ENCODE assay signal across 8 cellular contexts in genomic region chr16:67806428-67807147, GRCh38. TPM values are rescaled to one million over a fixed set of nuclear protein-coding genes. Genes with fewer than 3 reads are reported as not detected.
DNase-seq lines count a peak whose midpoint lies in the region; ATAC-seq and TF ChIP-seq lines count a peak whose summit lies in the region.

TSS of gene RANBP10 (minus strand) at chr16:67806560. CDS start at chr16:67806536, 24 bp downstream.
TSS of gene TSNAXIP1 (plus strand) at chr16:67806889. CDS start at chr16:67807150, 261 bp downstream.

- intact Hi-C loops in IMR-90 (cut with micrococcal nuclease) (loop anchor here (5.0 to 10.0 kb wide), 3 partner anchors 89 to 282 kb away; partner anchors contain the start of genes GFOD2 and RIPOR1), OCI-LY7 (cut with micrococcal nuclease; ENCODE audit: unreplicated experiment) (loop anchor here (10.0 kb wide), 1 partner anchor 262 kb away; no protein-coding TSS in a partner anchor)

- peaks cover 9% of the 10 kb centered on the region; the same call in 1 of the 2 replicates for H4K20me1 ChIP-seq in IMR-90 (ENCODE audit: insufficient read depth, low read length)
- no peaks in the 10 kb centered on the region for H4K20me1 ChIP-seq in OCI-LY7 (ENCODE audit: insufficient read depth, low read length)

- no peak for TF ChIP-seq CTCF in IMR-90 (conservative IDR thresholded peaks at IDR 0.05; ENCODE audit: low read depth, low read length)
- TF ChIP-seq CTCF in OCI-LY7 (conservative IDR thresholded peaks at IDR 0.05; ENCODE audit: low read length), result no peak
- no peak for TF ChIP-seq CTCF in epithelial cell of esophagus (IDR thresholded peaks at IDR 0.05; ENCODE audit: insufficient read depth, low read depth, low read length, missing control alignments)

- TF ChIP-seq POLR2A in IMR-90 (IDR thresholded peaks at IDR 0.05; ENCODE audit: low read depth, low read length), result peak; percentile 82

- in situ Hi-C loops in IMR-90 (cut with MboI; ENCODE audit: low sequenced_read_pairs), result no loop called here

- WGBS in IMR-90 (ENCODE audit: extremely low coverage in 2 of 2, insufficient read length in 1 of 2), 2 experiments, result 0% methylated on average over 14 of the region's 54 CpGs; no CpG with 5 or more reads in 1 of the 2 experiments

- H3K36me3 ChIP-seq in IMR-90 (ENCODE audit: control insufficient read depth, insufficient read depth, low read length) (peaks cover 6% of the 10 kb centered on the region), OCI-LY7 (ENCODE audit: insufficient read depth, low read length) (peaks cover 29% of the 10 kb centered on the region)

- H2BK15ac ChIP-seq in IMR-90 (ENCODE audit: low read depth, low read length), result peak within 1 kb of the TSS; percentile 80; the same call in 1 of the 3 replicates

- no peak within 1 kb of the TSS for H3K18ac ChIP-seq in IMR-90 (ENCODE audit: low read depth, low read length)

- CTCF ChIA-PET in IMR-90 (lab: Yijun Ruan, JAX) (interaction anchor here (0.6 to 1.8 kb wide), 2 partner anchors 10 to 306 kb away, joined by 3 to 19 read pairs; no protein-coding TSS in a partner anchor), OCI-LY7 (lab: Charles Lee; ENCODE audit: unreplicated experiment) (no interaction called here)

- DNase-seq in DMS114 treated with DMSO at 0.1 percent for 48 hours (lab: John Stamatoyannopoulos, UW; ENCODE audit: unreplicated experiment) (peak; percentile 99), IMR-90 (peak; percentile 99), OCI-LY7 (ENCODE audit: low spot score) (peak; percentile 99), activated T-cell treated with anti-CD3 and anti-CD28 coated beads for 4 hours (peak; percentile 91), epithelial cell of esophagus (ENCODE audit: low read depth) (peak; percentile 100), middle frontal gyrus (ENCODE audit: extremely low spot score, low spot score) (peak; percentile 97)
- peak; percentile 85 to 91 for DNase-seq in stimulated activated CD8-positive, alpha-beta memory T cell treated with anti-CD3 and anti-CD28 coated beads, Interleukin-2, amount 100 ng/mL, for 1 hour (ENCODE audit: low read depth in 2 of 2)

- no peak within 1 kb of the TSS for H4K5ac ChIP-seq in IMR-90 (ENCODE audit: low read depth, low read length)

- H3K27ac ChIP-seq in IMR-90 (ENCODE audit: insufficient read depth, low read length), result peak within 1 kb of the TSS; percentile 59
- peak within 1 kb of the TSS; percentile 36 for H3K27ac ChIP-seq in OCI-LY7 (ENCODE audit: low read depth, low read length, poor library complexity, severe bottlenecking)

- H4K91ac ChIP-seq in IMR-90 (ENCODE audit: insufficient read depth, low read depth, low read length), result peak within 1 kb of the TSS; percentile 72

- H3K4me2 ChIP-seq in IMR-90 (ENCODE audit: low read depth, low read length) (peak within 1 kb of the TSS; percentile 98), OCI-LY7 (ENCODE audit: low read length) (peak within 1 kb of the TSS; percentile 84)

- H4K8ac ChIP-seq in IMR-90 (ENCODE audit: low read depth in 2 of 2, low read length in 2 of 2), result peak within 1 kb of the TSS; percentile 24 to 82; a peak in 2 of 4 replicates

- peaks cover 39% of the 10 kb centered on the region for H3K79me2 ChIP-seq in OCI-LY7 (ENCODE audit: insufficient read depth, low read depth, low read length)

- no peaks in the 10 kb centered on the region for H3K9me2 ChIP-seq in OCI-LY7 (ENCODE audit: insufficient read depth, low read length)

- no peaks in the 10 kb centered on the region for H3K9me3 ChIP-seq in IMR-90 (ENCODE audit: control insufficient read depth, insufficient read depth, low read length)
- H3K9me3 ChIP-seq in OCI-LY7 (ENCODE audit: low read length), result no peaks in the 10 kb centered on the region

- H3K56ac ChIP-seq in IMR-90 (ENCODE audit: extremely low read depth, insufficient read depth, low read length), result peak within 1 kb of the TSS; percentile 22

- peak within 1 kb of the TSS; percentile 99 for H2AK9ac ChIP-seq in IMR-90 (replicated peaks; ENCODE audit: low read depth, low read length, poor library complexity)

- H2BK20ac ChIP-seq in IMR-90 (ENCODE audit: low read depth, low read length), result no peak within 1 kb of the TSS; the same call in 1 of the 2 replicates

- peak within 1 kb of the TSS; percentile 87 for H2AK5ac ChIP-seq in IMR-90 (ENCODE audit: low read depth, low read length)

- dilution Hi-C loops in IMR-90 (cut with HindIII; ENCODE audit: low sequenced_read_pairs, unreplicated experiment), result no loop called here

- H3K4me1 ChIP-seq in IMR-90 (ENCODE audit: control insufficient read depth, insufficient read depth, low read length) (peaks cover 6% of the 10 kb centered on the region), OCI-LY7 (ENCODE audit: insufficient read depth, low read length, poor library complexity, severe bottlenecking) (peaks cover 43% of the 10 kb centered on the region)

- H3K9me1 ChIP-seq in IMR-90 (ENCODE audit: insufficient read depth, low read length), result peaks cover 10% of the 10 kb centered on the region

- peak within 1 kb of the TSS; percentile 76 for H3K14ac ChIP-seq in IMR-90 (replicated peaks; ENCODE audit: low read depth, low read length)

- TF ChIP-seq RAD21 in IMR-90 (IDR thresholded peaks at IDR 0.05; ENCODE audit: low read length), result no peak

- peak within 1 kb of the TSS; percentile 96 for H2AFZ ChIP-seq in IMR-90 (replicated peaks; ENCODE audit: low read length, poor library complexity)
- H2AFZ ChIP-seq in OCI-LY7 (ENCODE audit: low read length), result peak within 1 kb of the TSS; percentile 61

- POLR2A ChIA-PET in IMR-90 (lab: Charles Lee; ENCODE audit: unreplicated experiment) (interaction anchor here (0.6 to 0.8 kb wide), 2 partner anchors 59 to 134 kb away, joined by 3 to 4 read pairs; no protein-coding TSS in a partner anchor), OCI-LY7 (lab: Charles Lee) (interaction anchor here (0.5 to 1.7 kb wide), 12 partner anchors 9 to 457 kb away, joined by 3 to 7 read pairs (median 3); partner anchors contain the start of genes GFOD2 and NUTF2)

- peak; percentile 95 for ATAC-seq in GM21529 (IDR thresholded peaks at IDR 0.05; ENCODE audit: unreplicated experiment)
- peak; percentile 96 for ATAC-seq in IMR-90 (ENCODE audit: low read depth)

- H3K9ac ChIP-seq in IMR-90 (ENCODE audit: low read depth, low read length), result peak within 1 kb of the TSS; percentile 75

- peak within 1 kb of the TSS; percentile 95 for H3K23ac ChIP-seq in IMR-90 (ENCODE audit: low read depth, low read length)

- no TSS peak for BruUV-seq in IMR-90 (replicated peaks; lab: Mats Ljungman, UMichigan)
- no TSS peak for BruUV-seq in OCI-LY7 (replicated peaks; lab: Mats Ljungman, UMichigan)

- peak within 1 kb of the TSS; percentile 52 for H2BK5ac ChIP-seq in IMR-90 (ENCODE audit: low read depth, low read length, poor library complexity, severe bottlenecking)

- no peaks in the 10 kb centered on the region for H3K27me3 ChIP-seq in IMR-90 (ENCODE audit: control insufficient read depth, insufficient read depth, low read length)

- H3K4ac ChIP-seq in IMR-90 (ENCODE audit: low read depth, low read length), result peak within 1 kb of the TSS; percentile 74

- peak within 1 kb of the TSS; percentile 76 for H3K4me3 ChIP-seq in IMR-90 (ENCODE audit: insufficient read depth, low read depth, low read length)
- H3K4me3 ChIP-seq in OCI-LY7 (ENCODE audit: low read depth, low read length, poor library complexity, severe bottlenecking), result peak within 1 kb of the TSS; percentile 80
- peak within 1 kb of the TSS; percentile 95 for H3K4me3 ChIP-seq in epithelial cell of esophagus (ENCODE audit: low read length)

- peaks cover 10 to 48% of the 10 kb centered on the region in 2 experiments for H3K79me1 ChIP-seq in IMR-90 (ENCODE audit: low read depth in 1 of 2, low read length in 2 of 2)

- H2BK120ac ChIP-seq in IMR-90 (ENCODE audit: low read depth, low read length), result peak within 1 kb of the TSS; percentile 79

TF ChIP-seq in IMR-90, 13 proteins besides CTCF, POLR2A, EP300 and RAD21:
- TF ChIP-seq FOS (IDR thresholded peaks at IDR 0.05; ENCODE audit: low read depth, low read length) (no peak), MXI1 (IDR thresholded peaks at IDR 0.05; ENCODE audit: borderline replicate concordance, low read depth, low read length) (peak; percentile 74), MAZ (IDR thresholded peaks at IDR 0.05; ENCODE audit: borderline replicate concordance, low read depth, low read length) (peak; percentile 86; the same call in 1 of the 2 replicates), USF2 (IDR thresholded peaks at IDR 0.05; ENCODE audit: low read depth, low read length) (peak; percentile 0; the same call in 1 of the 2 replicates), SMC3 (IDR thresholded peaks at IDR 0.05; ENCODE audit: low read depth, low read length) (no peak; the same call in 1 of the 2 replicates), CEBPB (IDR thresholded peaks at IDR 0.05; ENCODE audit: low read depth, low read length) (peak; percentile 87)
- TF ChIP-seq, protein P1, sequence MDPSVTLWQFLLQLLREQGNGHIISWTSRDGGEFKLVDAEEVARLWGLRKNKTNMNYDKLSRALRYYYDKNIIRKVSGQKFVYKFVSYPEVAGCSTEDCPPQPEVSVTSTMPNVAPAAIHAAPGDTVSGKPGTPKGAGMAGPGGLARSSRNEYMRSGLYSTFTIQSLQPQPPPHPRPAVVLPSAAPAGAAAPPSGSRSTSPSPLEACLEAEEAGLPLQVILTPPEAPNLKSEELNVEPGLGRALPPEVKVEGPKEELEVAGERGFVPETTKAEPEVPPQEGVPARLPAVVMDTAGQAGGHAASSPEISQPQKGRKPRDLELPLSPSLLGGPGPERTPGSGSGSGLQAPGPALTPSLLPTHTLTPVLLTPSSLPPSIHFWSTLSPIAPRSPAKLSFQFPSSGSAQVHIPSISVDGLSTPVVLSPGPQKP (IDR thresholded peaks at IDR 0.05; ENCODE audit: borderline replicate concordance, low read depth, low read length), result no peak

RNA-seq across cellular contexts. Expression of gene RANBP10, which starts in this region (rescaled TPM):
- 2.2 and 2.7 TPM in 2 replicates for total RNA-seq in IMR-90 (2012; rRNA removed)
- 12.1 and 13.0 TPM in 2 replicates for polyA plus RNA-seq in IMR-90 (2012; rRNA removed)
- 5.8 and 7.9 TPM in 2 replicates for polyA plus RNA-seq in IMR-90 (2012; cell fraction: cytosol; rRNA removed)
- 37.6 and 40.5 TPM in 2 replicates for polyA plus RNA-seq in IMR-90 (2012; cell fraction: nucleus; rRNA removed; ENCODE audit: low replicate concordance)
- total RNA-seq in OCI-LY7 (2014; rRNA removed; shearing (Covaris generic)), result 6.7 and 12.3 TPM in 2 replicates
- 20.0 and 21.4 TPM in 2 replicates for total RNA-seq in OCI-LY7 (2022)

RNA-seq across cellular contexts. Expression of gene TSNAXIP1, which starts in this region (rescaled TPM):
- total RNA-seq in IMR-90 (2012; rRNA removed), result 0.56 and 0.72 TPM in 2 replicates
- 1.4 and 1.6 TPM in 2 replicates for polyA plus RNA-seq in IMR-90 (2012; rRNA removed)
- polyA plus RNA-seq in IMR-90 (2012; cell fraction: cytosol; rRNA removed), result 0.24 and 0.47 TPM in 2 replicates
- 16.6 and 18.9 TPM in 2 replicates for polyA plus RNA-seq in IMR-90 (2012; cell fraction: nucleus; rRNA removed; ENCODE audit: low replicate concordance)
- 0.28 and 0.76 TPM in 2 replicates for total RNA-seq in OCI-LY7 (2014; rRNA removed; shearing (Covaris generic))
- 0.68 and 0.91 TPM in 2 replicates for total RNA-seq in OCI-LY7 (2022)

Comparison
In these comparisons a context has a peak if more than half of its experiments do, and no peak if none do; other contexts are left out.
1. Peak in every context shown above with its lines: DNase-seq, ATAC-seq, H3K4me3 ChIP-seq and H3K27ac ChIP-seq.